In genomic region chr4:139526928-139527327, GRCh38 we compare ENCODE assay signal across 25 cellular contexts.
"Had no signal": no experiment of that assay in that cellular context is flagged by ENCODE, and none has a peak within 500 bp of the region (broad histone marks: within the 10 kb centered on the region; RNA-seq: fewer than 3 reads in every experiment).

No MANE protein-coding gene starts in this region.

- H3K79me2 ChIP-seq: parathyroid adenoma had no signal

- H3K36me3 ChIP-seq: colonic mucosa, neural progenitor cell, uterus had no signal

- H3K27ac ChIP-seq: colonic mucosa, esophagus squamous epithelium, lower lobe of right lung, neural progenitor cell, parathyroid adenoma, right lobe of liver, suprapubic skin, transverse colon, upper lobe of right lung, uterus had no signal

- ATAC-seq: left ventricle myocardium superior; lower lobe of right lung; right lobe of liver; stimulated activated naive B cell treated with anti-CD40 and anti-IgM and Interleukin-4, amounts not matched to agents 10 μg/mL and 1 μg/mL and 100 μg/mL, for 72 hours; upper lobe of right lung had no signal

- H3K4me1 ChIP-seq: colonic mucosa, parathyroid adenoma, upper lobe of right lung, uterus had no signal

- H2AFZ ChIP-seq: neural progenitor cell, parathyroid adenoma had no signal

- DNase-seq: colonic mucosa; effector CD8-positive, alpha-beta T cell; endodermal cell; esophagus squamous epithelium; hypothalamus; immature natural killer cell; islet precursor cell; left ventricle myocardium superior; lower lobe of right lung; right lobe of liver; small intestine; stimulated activated CD4-positive, alpha-beta T cell treated with anti-CD3 and anti-CD28 coated beads, Interleukin-15, amount 100 ng/mL, for 24 hours; stimulated activated CD4-positive, alpha-beta T cell treated with anti-CD3 and anti-CD28 coated beads, Interleukin-2, amount 100 ng/mL, for 48 hours; stimulated activated naive B cell treated with anti-CD40 and anti-IgM and Interleukin-4, amounts not matched to agents 10 μg/mL and 1 μg/mL and 100 μg/mL, for 72 hours; transverse colon; upper lobe of right lung; uterus had no signal

- H3K9me3 ChIP-seq: colonic mucosa, esophagus squamous epithelium, lower lobe of right lung, right lobe of liver, suprapubic skin, transverse colon, upper lobe of right lung, uterus had no signal

- H3K4me3 ChIP-seq: colonic mucosa, esophagus squamous epithelium, lower lobe of right lung, neural progenitor cell, right lobe of liver, suprapubic skin, transverse colon, upper lobe of right lung, uterus had no signal

- H3K9me3 Mint-ChIP-seq: dendritic cell treated with granulocyte-macrophage colony-stimulating factor and Interleukin-4, amounts not matched to agents 40 ng/mL and 50 ng/mL, for 4 days; endodermal cell; immature natural killer cell; nephron; neural progenitor cell; stimulated activated naive B cell treated with anti-CD40 and anti-IgM and Interleukin-4, amounts not matched to agents 10 μg/mL and 1 μg/mL and 100 μg/mL, for 72 hours; stimulated activated naive CD8-positive, alpha-beta T cell treated with anti-CD3 and anti-CD28 coated beads, Interleukin-15, Interleukin-2, amounts not matched to agents 100 ng/mL and 50 ng/mL, for 24 hours had no signal

- H3K36me3 Mint-ChIP-seq: immature natural killer cell had no signal

- H3K9ac ChIP-seq: neural progenitor cell, parathyroid adenoma had no signal

- FAIRE-seq: frontal cortex, small intestine had no signal

- H3K4me2 ChIP-seq: neural progenitor cell had no signal

- H3K27ac Mint-ChIP-seq: dendritic cell treated with granulocyte-macrophage colony-stimulating factor and Interleukin-4, amounts not matched to agents 40 ng/mL and 50 ng/mL, for 4 days; endodermal cell; nephron; neural progenitor cell; progenitor cell of endocrine pancreas; stimulated activated naive B cell treated with anti-CD40 and anti-IgM and Interleukin-4, amounts not matched to agents 10 μg/mL and 1 μg/mL and 100 μg/mL, for 72 hours; stimulated activated naive CD8-positive, alpha-beta T cell treated with anti-CD3 and anti-CD28 coated beads, Interleukin-15, Interleukin-2, amounts not matched to agents 100 ng/mL and 50 ng/mL, for 24 hours had no signal

- H3K4me3 Mint-ChIP-seq: dendritic cell treated with granulocyte-macrophage colony-stimulating factor and Interleukin-4, amounts not matched to agents 40 ng/mL and 50 ng/mL, for 4 days; endodermal cell; nephron; neural progenitor cell; stimulated activated naive B cell treated with anti-CD40 and anti-IgM and Interleukin-4, amounts not matched to agents 10 μg/mL and 1 μg/mL and 100 μg/mL, for 72 hours; stimulated activated naive CD8-positive, alpha-beta T cell treated with anti-CD3 and anti-CD28 coated beads, Interleukin-15, Interleukin-2, amounts not matched to agents 100 ng/mL and 50 ng/mL, for 24 hours had no signal

- H3K27me3 ChIP-seq: colonic mucosa, esophagus squamous epithelium, neural progenitor cell, right lobe of liver, suprapubic skin, transverse colon, upper lobe of right lung, uterus had no signal

- H3K27me3 Mint-ChIP-seq: dendritic cell treated with granulocyte-macrophage colony-stimulating factor and Interleukin-4, amounts not matched to agents 40 ng/mL and 50 ng/mL, for 4 days; progenitor cell of endocrine pancreas; stimulated activated naive B cell treated with anti-CD40 and anti-IgM and Interleukin-4, amounts not matched to agents 10 μg/mL and 1 μg/mL and 100 μg/mL, for 72 hours; stimulated activated naive CD8-positive, alpha-beta T cell treated with anti-CD3 and anti-CD28 coated beads, Interleukin-15, Interleukin-2, amounts not matched to agents 100 ng/mL and 50 ng/mL, for 24 hours had no signal
